Comparison of ENCODE assay signal across 12 cellular contexts in the genomic region with DNA sequence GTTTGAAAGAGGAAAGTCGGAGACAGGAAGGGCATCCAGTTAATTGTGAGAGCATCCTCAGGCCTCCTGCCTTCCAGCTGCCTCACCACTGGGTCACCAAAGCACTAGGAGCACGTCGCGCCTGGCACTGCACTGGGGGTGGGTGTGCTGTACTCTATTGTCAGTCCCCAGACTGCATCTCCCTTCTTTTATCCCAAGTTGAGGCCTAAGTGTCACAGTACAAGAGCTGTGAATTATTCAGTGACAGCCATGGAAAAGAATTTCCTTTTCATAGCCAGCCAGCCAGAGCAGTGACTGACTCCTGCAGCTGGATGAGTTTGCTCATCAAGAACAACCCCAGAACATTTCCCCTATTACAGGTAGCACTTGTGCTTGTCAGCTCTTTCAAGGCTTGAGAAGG. TPM values are rescaled to one million over a fixed set of nuclear protein-coding genes. Genes with fewer than 3 reads are reported as not detected.
DNase-seq lines count a peak whose midpoint lies in the region; ATAC-seq and TF ChIP-seq lines count a peak whose summit lies in the region.
"Had no signal": no experiment of that assay in that cellular context is flagged by ENCODE, and none has a peak within 500 bp of the region (broad histone marks: within the 10 kb centered on the region; RNA-seq: fewer than 3 reads in every experiment).

No MANE protein-coding gene starts in this region.

- H3K36me3 Mint-ChIP-seq in activated naive CD4-positive, alpha-beta T cell treated with anti-CD3 and anti-CD28 coated beads, Interleukin-2, amount 50 U/mL, for 72 hours = peaks cover 24 to 36% of the 10 kb centered on the region in 2 donors

- H3K4me3 ChIP-seq in left lung = no peak overlapping the region
- H3K4me3 ChIP-seq in thymus (ENCODE audit: low read length) = no peak overlapping the region
- no peak overlapping the region for H3K4me3 ChIP-seq in esophagus squamous epithelium

- intact Hi-C loops in left lung (cut with DNase I) (no loop called here), esophagus squamous epithelium (cut with DNase I) (no loop called here)

- H3K4me1 ChIP-seq in left lung (peaks cover 7 to 42% of the 10 kb centered on the region in 2 donors), thymus (ENCODE audit: control insufficient read depth, insufficient read depth, low read length) (no peaks in the 10 kb centered on the region), esophagus squamous epithelium (peaks cover 0 to 42% (median 9%) of the 10 kb centered on the region in 3 donors)

- no peaks in the 10 kb centered on the region for H3K27me3 ChIP-seq in left lung
- H3K27me3 ChIP-seq in thymus (ENCODE audit: control insufficient read depth, insufficient read depth) = no peaks in the 10 kb centered on the region
- H3K27me3 ChIP-seq in esophagus squamous epithelium = no peaks in the 10 kb centered on the region

- 94% methylated on average over 4 of the region's 4 CpGs for WGBS in thymus
- WGBS in esophagus squamous epithelium, 2 donors = 76 to 86% methylated on average over 4 of the region's 4 CpGs

- peaks cover 4 to 99% of the 10 kb centered on the region in 2 donors for H3K36me3 ChIP-seq in left lung
- H3K36me3 ChIP-seq in thymus (ENCODE audit: control insufficient read depth, insufficient read depth) = peaks cover 79% of the 10 kb centered on the region
- H3K36me3 ChIP-seq in esophagus squamous epithelium = peaks cover 27 to 100% (median 61%) of the 10 kb centered on the region in 3 donors

- H3K27ac ChIP-seq in left lung (peak overlapping the region in 1 of 2 donors; percentile 9), thymus (ENCODE audit: low read depth) (peak overlapping the region; percentile 21), esophagus squamous epithelium (peak overlapping the region in 1 of 4 donors; percentile 5)

- no peak for DNase-seq in activated naive CD4-positive, alpha-beta T cell treated with anti-CD3 and anti-CD28 coated beads, Interleukin-2, amount 50 U/mL, for 72 hours (ENCODE audit: low spot score in 2 of 2)
- no peak for DNase-seq in activated naive CD4-positive, alpha-beta T cell (lab: John Stamatoyannopoulos, UW)
- DNase-seq in astrocyte of the hippocampus (ENCODE audit: low read depth, low spot score) (peak; percentile 56), left lung (no peak), NCI-H345 treated with DMSO at 0.1 percent for 48 hours (lab: John Stamatoyannopoulos, UW; ENCODE audit: unreplicated experiment) (no peak), esophagus squamous epithelium (lab: John Stamatoyannopoulos, UW) (no peak)
- DNase-seq: activated B cell treated with CpG ODN at 0.5 μM for 24 hours; stimulated activated CD4-positive, alpha-beta T cell treated with anti-CD3 and anti-CD28 coated beads, Interleukin-15, amount 100 ng/mL, for 24 hours had no signal

- H3K27ac Mint-ChIP-seq in activated naive CD4-positive, alpha-beta T cell treated with anti-CD3 and anti-CD28 coated beads, Interleukin-2, amount 50 U/mL, for 72 hours = peak overlapping the region; percentile 82 to 86
- H3K27ac Mint-ChIP-seq: dendritic cell treated with granulocyte-macrophage colony-stimulating factor and Interleukin-4, amounts not matched to agents 40 ng/mL and 50 ng/mL, for 4 days had no signal

- peak in 1 of 2 donors; percentile 31 for ATAC-seq in activated naive CD4-positive, alpha-beta T cell treated with anti-CD3 and anti-CD28 coated beads, Interleukin-2, amount 50 U/mL, for 72 hours
- ATAC-seq in left lung (peak; percentile 17), GM18867 (IDR thresholded peaks at IDR 0.05; ENCODE audit: unreplicated experiment) (no peak)

- TF ChIP-seq CTCF in left lung (IDR thresholded peaks at IDR 0.05) = no peak
- no peak for TF ChIP-seq CTCF in esophagus squamous epithelium (IDR thresholded peaks at IDR 0.05)

- TF ChIP-seq POLR2A in esophagus squamous epithelium (IDR thresholded peaks at IDR 0.05) = no peak

- H3K9me3 ChIP-seq in left lung (no peaks in the 10 kb centered on the region), thymus (ENCODE audit: control insufficient read depth) (no peaks in the 10 kb centered on the region), esophagus squamous epithelium (no peaks in the 10 kb centered on the region)

- no peaks in the 10 kb centered on the region for H3K9me3 Mint-ChIP-seq in activated naive CD4-positive, alpha-beta T cell treated with anti-CD3 and anti-CD28 coated beads, Interleukin-2, amount 50 U/mL, for 72 hours
- H3K9me3 Mint-ChIP-seq: activated B cell treated with CpG ODN at 0.5 μM for 24 hours; CD14-positive monocyte; dendritic cell treated with granulocyte-macrophage colony-stimulating factor and Interleukin-4, amounts not matched to agents 40 ng/mL and 50 ng/mL, for 4 days had no signal

RNA-seq across cellular contexts. Expression of a gene that starts 16.3 kb away (rescaled TPM):
- 100 to 1,000 TPM in 1 of 2 donors, 10 to 100 TPM in 1; 77.0 to 127 TPM for total RNA-seq in activated naive CD4-positive, alpha-beta T cell treated with anti-CD3 and anti-CD28 coated beads, Interleukin-2, amount 50 U/mL, for 72 hours
- total RNA-seq in left lung (100 to 1,000 TPM; 199 to 219 TPM), esophagus squamous epithelium (100 to 1,000 TPM; 165 to 215 (median 167) TPM)
- polyA plus RNA-seq in thymus = 131 TPM

RNA-seq across cellular contexts. Expression of a gene that starts 37.8 kb away (rescaled TPM):
- total RNA-seq in activated naive CD4-positive, alpha-beta T cell treated with anti-CD3 and anti-CD28 coated beads, Interleukin-2, amount 50 U/mL, for 72 hours = not detected
- 1 to 10 TPM in 1 of 2 donors, under 1 TPM in 1; 0.67 to 1.5 TPM for total RNA-seq in left lung
- polyA plus RNA-seq in thymus = 0.05 TPM
- total RNA-seq in esophagus squamous epithelium = under 1 TPM in 1 of 4 donors, not detected in 3; 0.13 TPM
- total RNA-seq: activated B cell treated with CpG ODN at 0.5 μM for 24 hours had no signal

RNA-seq across cellular contexts. Expression of a gene that starts 51.2 kb away (rescaled TPM):
- 10 to 100 TPM; 10.0 to 18.4 TPM for total RNA-seq in activated naive CD4-positive, alpha-beta T cell treated with anti-CD3 and anti-CD28 coated beads, Interleukin-2, amount 50 U/mL, for 72 hours
- total RNA-seq in left lung (10 to 100 TPM; 15.7 to 17.3 TPM), esophagus squamous epithelium (10 to 100 TPM; 11.9 to 28.9 (median 16.7) TPM)
- 5.3 TPM for polyA plus RNA-seq in thymus
